Comparison of ENCODE assay signal across 8 cellular contexts in genomic region chr1:197903196-197903514, GRCh38. TPM values are rescaled to one million over a fixed set of nuclear protein-coding genes. Genes with fewer than 3 reads are reported as not detected.
DNase-seq lines count a peak whose midpoint lies in the region; ATAC-seq and TF ChIP-seq lines count a peak whose summit lies in the region.

No MANE protein-coding gene starts in this region.

- H3K9me3 ChIP-seq in body of pancreas, result no peaks in the 10 kb centered on the region
- no peaks in the 10 kb centered on the region for H3K9me3 ChIP-seq in lung (ENCODE audit: control insufficient read depth in 2 of 2, insufficient read depth in 1 of 2, low read length in 1 of 2)
- H3K9me3 ChIP-seq in transverse colon, result no peaks in the 10 kb centered on the region

- peak overlapping the region; percentile 88 for H3K4me3 Mint-ChIP-seq in activated T-cell treated with anti-CD3 and anti-CD28 coated beads, Interleukin-2, amount 50 U/mL, for 4 hours

- no peak for TF ChIP-seq POLR2A in body of pancreas (IDR thresholded peaks at IDR 0.05)
- no peak for TF ChIP-seq POLR2A in transverse colon (IDR thresholded peaks at IDR 0.05)

- WGBS in body of pancreas, 2 donors, result 17 to 24% methylated on average over 3 of the region's 3 CpGs
- 20 to 21% methylated on average over 3 of the region's 3 CpGs for WGBS in lung, 2 donors
- 17 to 37% methylated on average over 3 of the region's 3 CpGs for WGBS in transverse colon (ENCODE audit: low coverage in 1 of 2), 2 donors

- TF ChIP-seq CTCF in body of pancreas (IDR thresholded peaks at IDR 0.05) (no peak), lung (IDR thresholded peaks at IDR 0.05; ENCODE audit: control extremely low read depth, extremely low read depth) (no peak), transverse colon (IDR thresholded peaks at IDR 0.05) (no peak)

- H3K27me3 ChIP-seq in body of pancreas (no peaks in the 10 kb centered on the region), lung (ENCODE audit: control insufficient read depth, insufficient read depth) (peaks cover 3% of the 10 kb centered on the region), transverse colon (peaks cover 59% of the 10 kb centered on the region)

- H3K36me3 Mint-ChIP-seq in activated T-cell treated with anti-CD3 and anti-CD28 coated beads, Interleukin-2, amount 50 U/mL, for 4 hours (ENCODE audit: insufficient read depth), result no peaks in the 10 kb centered on the region

- H3K27ac ChIP-seq in body of pancreas (peak overlapping the region; percentile 79 to 95 (median 93)), lung (ENCODE audit: low read depth in 1 of 2, low read length in 1 of 2) (peak overlapping the region in 1 of 2 donors; percentile 72), transverse colon (peak overlapping the region; percentile 82 to 91 (median 87))

- no peak for ATAC-seq in activated T-cell treated with anti-CD3 and anti-CD28 coated beads, Interleukin-2, amount 50 U/mL, for 4 hours
- ATAC-seq in body of pancreas (no peak), lung (ENCODE audit: insufficient read depth, low FRiP score) (no peak), GM19463 (IDR thresholded peaks at IDR 0.05; ENCODE audit: unreplicated experiment) (no peak)

- TF ChIP-seq EP300 in transverse colon (IDR thresholded peaks at IDR 0.05; ENCODE audit: low read depth), result no peak

- no peaks in the 10 kb centered on the region for H3K9me3 Mint-ChIP-seq in activated T-cell treated with anti-CD3 and anti-CD28 coated beads, Interleukin-2, amount 50 U/mL, for 4 hours

- H3K36me3 ChIP-seq in body of pancreas (replicated peaks in 1 of 2; ENCODE audit: insufficient read depth in 1 of 2, low read depth in 2 of 2) (no peaks in the 10 kb centered on the region), lung (ENCODE audit: control insufficient read depth in 2 of 2, insufficient read depth in 2 of 2, low read length in 2 of 2) (no peaks in the 10 kb centered on the region), transverse colon (no peaks in the 10 kb centered on the region)

- in situ Hi-C loops in transverse colon (cut with MboI; ENCODE audit: low pct_ligation_motif_present in 1 of 4, low pct_unique_long_range_greater_than_20kb in 1 of 4, low sequenced_read_pairs in 3 of 4), result no loop called here

- intact Hi-C loops in body of pancreas (cut with DNase I), result no loop called here
- intact Hi-C loops in transverse colon (cut with DNase I; ENCODE audit: low total_unique reads), result no loop called here

- H3K27me3 Mint-ChIP-seq in activated T-cell treated with anti-CD3 and anti-CD28 coated beads, Interleukin-2, amount 50 U/mL, for 4 hours (ENCODE audit: low read depth), result peaks cover 45% of the 10 kb centered on the region

- H3K4me3 ChIP-seq in body of pancreas (peak overlapping the region in 1 of 2 donors; percentile 61), lung (peak overlapping the region; percentile 43), transverse colon (peak overlapping the region; percentile 6 to 69 (median 57))

- H3K4me1 Mint-ChIP-seq in activated T-cell treated with anti-CD3 and anti-CD28 coated beads, Interleukin-2, amount 50 U/mL, for 4 hours (ENCODE audit: low read depth), result peaks cover 16% of the 10 kb centered on the region

- H3K4me1 ChIP-seq in body of pancreas (peaks cover 12% of the 10 kb centered on the region), lung (ENCODE audit: control insufficient read depth in 2 of 2, insufficient read depth in 2 of 2, low read length in 2 of 2) (no peaks in the 10 kb centered on the region), transverse colon (peaks cover 0 to 13% (median 5%) of the 10 kb centered on the region in 4 donors)

- no peak for DNase-seq in activated T-cell treated with anti-CD3 and anti-CD28 coated beads, Interleukin-2, amount 50 U/mL, for 4 hours
- no peak for DNase-seq in activated T-cell treated with anti-CD3 and anti-CD28 coated beads for 4 hours
- DNase-seq in body of pancreas, result no peak
- no peak for DNase-seq in lung (ENCODE audit: low spot score)
- no peak for DNase-seq in transverse colon
- DNase-seq in GM19238 (ENCODE audit: insufficient read length, low spot score), result no peak
- no peak for DNase-seq in 8988T

RNA-seq across cellular contexts. Expression of gene C1orf53, which starts 0.7 kb away (rescaled TPM):
- total RNA-seq in activated T-cell treated with anti-CD3 and anti-CD28 coated beads, Interleukin-2, amount 50 U/mL, for 4 hours, result 1 to 10 TPM in 2 of 3 donors, under 1 TPM in 1; 0.68 to 2.5 (median 2.4) TPM
- total RNA-seq in body of pancreas, result 1 to 10 TPM; 2.1 to 3.6 TPM
- 1 to 10 TPM; 3.6 to 8.2 TPM for total RNA-seq in lung
- 10 to 100 TPM in 1 of 2 donors, 1 to 10 TPM in 1; 6.7 to 23.7 TPM for polyA plus RNA-seq in lung
- 1 to 10 TPM in 2 of 4 donors, not detected in 2; 2.5 to 7.0 TPM for total RNA-seq in transverse colon

RNA-seq across cellular contexts. Expression of gene LHX9, which starts 14.0 kb away (rescaled TPM):
- total RNA-seq in activated T-cell treated with anti-CD3 and anti-CD28 coated beads, Interleukin-2, amount 50 U/mL, for 4 hours, result not detected
- total RNA-seq in body of pancreas (not detected), lung (1 to 10 TPM in 1 of 2 donors, not detected in 1; 1.9 TPM), transverse colon (not detected)
- 1 to 10 TPM in 1 of 2 donors, not detected in 1; 1.3 TPM for polyA plus RNA-seq in lung
